8 cellular contexts compared by ENCODE assay signal in the genomic region with DNA sequence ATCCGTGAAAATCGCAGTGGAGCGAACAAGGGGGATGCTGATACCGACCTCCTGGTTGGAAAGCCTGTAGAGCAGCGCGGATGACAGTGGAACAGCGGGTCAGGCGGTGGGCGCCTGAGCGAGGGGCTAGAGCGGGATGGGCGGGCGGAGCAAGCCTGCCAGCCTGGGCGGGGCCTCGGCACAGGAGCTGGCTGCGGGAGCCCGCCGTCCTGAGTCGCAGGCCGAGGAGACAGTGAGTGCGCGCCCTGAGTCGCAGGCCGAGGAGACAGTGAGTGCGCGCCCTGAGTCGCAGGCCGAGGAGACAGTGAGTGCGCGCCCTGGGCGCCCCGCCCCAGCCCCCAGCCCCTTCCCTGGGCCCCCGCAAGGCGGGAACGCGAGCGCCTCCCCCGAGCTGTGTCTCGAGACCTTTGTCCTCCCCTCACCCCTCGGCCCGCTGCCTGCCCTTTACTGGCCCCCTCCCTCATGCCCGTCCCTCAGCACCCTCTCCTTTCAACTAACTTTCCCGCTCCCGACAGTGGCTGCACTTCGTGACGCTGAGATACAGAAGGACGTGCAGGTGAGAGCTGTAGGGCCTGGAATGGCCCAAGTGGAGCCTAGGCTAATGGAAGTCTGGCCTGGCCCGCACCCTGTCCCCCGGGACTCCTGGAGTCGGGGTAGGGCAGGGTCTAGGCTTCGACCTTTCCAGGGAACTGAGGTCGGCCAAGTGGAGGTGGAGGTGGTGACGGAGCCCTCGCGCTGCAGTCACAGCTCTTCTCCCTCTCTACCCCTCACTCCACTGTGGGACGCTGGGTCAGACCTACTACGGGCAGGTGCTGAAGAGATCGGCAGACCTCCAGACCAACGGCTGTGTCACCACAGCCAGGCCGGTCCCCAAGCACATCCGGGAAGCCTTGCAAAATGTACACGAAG. TPM values are rescaled to one million over a fixed set of nuclear protein-coding genes. Genes with fewer than 3 reads are reported as not detected.
DNase-seq lines count a peak whose midpoint lies in the region; ATAC-seq and TF ChIP-seq lines count a peak whose summit lies in the region.

A gene with protein sequence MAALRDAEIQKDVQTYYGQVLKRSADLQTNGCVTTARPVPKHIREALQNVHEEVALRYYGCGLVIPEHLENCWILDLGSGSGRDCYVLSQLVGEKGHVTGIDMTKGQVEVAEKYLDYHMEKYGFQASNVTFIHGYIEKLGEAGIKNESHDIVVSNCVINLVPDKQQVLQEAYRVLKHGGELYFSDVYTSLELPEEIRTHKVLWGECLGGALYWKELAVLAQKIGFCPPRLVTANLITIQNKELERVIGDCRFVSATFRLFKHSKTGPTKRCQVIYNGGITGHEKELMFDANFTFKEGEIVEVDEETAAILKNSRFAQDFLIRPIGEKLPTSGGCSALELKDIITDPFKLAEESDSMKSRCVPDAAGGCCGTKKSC (plus strand): TSS at position 181 of the 909 bp plus-strand sequence. CDS start 123 bp downstream, at position 304.

- H3K9me2 ChIP-seq in GM23338 (ENCODE audit: insufficient read depth): no peaks in the 10 kb centered on the region

- H3K36me3 ChIP-seq in GM23338 (ENCODE audit: insufficient read depth) (no peaks in the 10 kb centered on the region; the same call in 1 of the 2 replicates), esophagus muscularis mucosa (peaks cover 0 to 25% (median under 1%) of the 10 kb centered on the region in 4 donors)
- no peaks in the 10 kb centered on the region for H3K36me3 ChIP-seq in naive thymus-derived CD4-positive, alpha-beta T cell (ENCODE audit: control insufficient read depth in 2 of 3, insufficient read depth in 3 of 3, low read length in 3 of 3)

- WGBS in esophagus muscularis mucosa: 9% methylated on average over 32 of the region's 62 CpGs

- H3K4me3 Mint-ChIP-seq in GM23338 (peak within 1 kb of the TSS; percentile 76), T-helper 17 cell (peak within 1 kb of the TSS; percentile 56)
- H3K4me3 Mint-ChIP-seq in naive thymus-derived CD4-positive, alpha-beta T cell: peak within 1 kb of the TSS in 9 of 10 donors; percentile 59 to 82 (median 67)

- peaks cover 5% of the 10 kb centered on the region for H3K27me3 Mint-ChIP-seq in GM23338 (ENCODE audit: insufficient read depth, low read depth, poor library complexity)
- H3K27me3 Mint-ChIP-seq in T-helper 17 cell: peaks cover 19% of the 10 kb centered on the region
- H3K27me3 Mint-ChIP-seq in naive thymus-derived CD4-positive, alpha-beta T cell: peaks cover 19 to 27% (median 21%) of the 10 kb centered on the region in 5 donors

- H3K27me3 ChIP-seq in AG04450 (ENCODE audit: control insufficient read depth, insufficient read depth, low read length) (no peaks in the 10 kb centered on the region), GM23338 (ENCODE audit: insufficient read depth) (no peaks in the 10 kb centered on the region), esophagus muscularis mucosa (no peaks in the 10 kb centered on the region)
- peaks cover 0 to 3% of the 10 kb centered on the region in 2 donors for H3K27me3 ChIP-seq in naive thymus-derived CD4-positive, alpha-beta T cell (ENCODE audit: control insufficient read depth in 2 of 2, insufficient read depth in 2 of 2, low read length in 2 of 2)

- H3K4me2 ChIP-seq in GM23338: peak within 1 kb of the TSS; percentile 76

- TF ChIP-seq CTCF in AG04450 (IDR thresholded peaks at IDR 0.05; ENCODE audit: low read depth, low read length) (no peak), GM23338 (conservative IDR thresholded peaks at IDR 0.05; ENCODE audit: low read depth in 2 of 2) (no peak), esophagus muscularis mucosa (IDR thresholded peaks at IDR 0.05) (no peak)

- DNase-seq in AG04450 (ENCODE audit: low read depth, low spot score): no peak
- DNase-seq in GM23338 (ENCODE audit: low spot score): peak; percentile 91
- no peak for DNase-seq in T-helper 17 cell
- DNase-seq in esophagus muscularis mucosa (ENCODE audit: extremely low spot score): no peak
- DNase-seq in naive thymus-derived CD4-positive, alpha-beta T cell: peak in 2 of 9 donors; percentile 3 to 25
- DNase-seq in SW 1271 (lab: John Stamatoyannopoulos, UW): no peak
- DNase-seq in NK-92 treated with Interleukin-12 subunit alpha and Interleukin-12 subunit beta, amount 100 ng/mL, for 24 hours (lab: John Stamatoyannopoulos, UW): no peak

- no peaks in the 10 kb centered on the region for H3K4me1 ChIP-seq in GM23338 (ENCODE audit: insufficient read depth)
- H3K4me1 ChIP-seq in esophagus muscularis mucosa: peaks cover 7 to 20% (median 15%) of the 10 kb centered on the region in 4 donors
- peaks cover 0 to 4% of the 10 kb centered on the region in 2 donors for H3K4me1 ChIP-seq in naive thymus-derived CD4-positive, alpha-beta T cell (ENCODE audit: control insufficient read depth in 2 of 2, insufficient read depth in 2 of 2, low read length in 2 of 2)

- H3K4me3 ChIP-seq in AG04450 (ENCODE audit: low read depth, low read length): peak within 1 kb of the TSS; percentile 59
- H3K4me3 ChIP-seq in GM23338: peak within 1 kb of the TSS; percentile 63
- peak within 1 kb of the TSS; percentile 64 to 77 (median 70) for H3K4me3 ChIP-seq in esophagus muscularis mucosa
- no peak within 1 kb of the TSS for H3K4me3 ChIP-seq in naive thymus-derived CD4-positive, alpha-beta T cell (ENCODE audit: low read length)

- no peak within 1 kb of the TSS for H3K27ac Mint-ChIP-seq in GM23338
- peak within 1 kb of the TSS; percentile 67 for H3K27ac Mint-ChIP-seq in T-helper 17 cell
- peak within 1 kb of the TSS in 3 of 9 donors; percentile 9 to 63 (median 39) for H3K27ac Mint-ChIP-seq in naive thymus-derived CD4-positive, alpha-beta T cell

- H3K9me3 ChIP-seq in AG04450 (ENCODE audit: control insufficient read depth, insufficient read depth, low read length) (no peaks in the 10 kb centered on the region), T-helper 17 cell (ENCODE audit: control insufficient read depth, low read length, poor library complexity, severe bottlenecking) (no peaks in the 10 kb centered on the region), esophagus muscularis mucosa (no peaks in the 10 kb centered on the region)
- no peaks in the 10 kb centered on the region for H3K9me3 ChIP-seq in naive thymus-derived CD4-positive, alpha-beta T cell (ENCODE audit: control insufficient read depth in 2 of 3, low read length in 3 of 3)

- peak within 1 kb of the TSS; percentile 99 for H2AFZ ChIP-seq in GM23338

- H3K27ac ChIP-seq in AG04450 (ENCODE audit: low read depth, low read length) (no peak within 1 kb of the TSS), GM23338 (ENCODE audit: low read depth) (no peak within 1 kb of the TSS), esophagus muscularis mucosa (replicated peaks in 1 of 4) (peak within 1 kb of the TSS; percentile 66 to 75 (median 73))
- no peak within 1 kb of the TSS for H3K27ac ChIP-seq in naive thymus-derived CD4-positive, alpha-beta T cell (ENCODE audit: low read depth, low read length)

- H3K79me2 ChIP-seq in GM23338 (replicated peaks; ENCODE audit: insufficient read depth): no peaks in the 10 kb centered on the region

- POLR2A ChIA-PET in AG04450 (lab: Yijun Ruan, JAX): interaction anchor here (0.5 to 1.2 kb wide), 2 partner anchors 101 to 323 kb away, joined by 3 to 6 read pairs; a partner anchor contains a TSS
- POLR2A ChIA-PET in naive thymus-derived CD4-positive, alpha-beta T cell (lab: Charles Lee): no interaction called here

- CTCF ChIA-PET in AG04450 (lab: Charles Lee): interaction anchor here (2.3 kb wide), 1 partner anchor 34 kb away, joined by 6 read pairs; no protein-coding TSS in a partner anchor
- CTCF ChIA-PET in naive thymus-derived CD4-positive, alpha-beta T cell (lab: Charles Lee): no interaction called here

- no peaks in the 10 kb centered on the region for H3K9me3 Mint-ChIP-seq in GM23338
- H3K9me3 Mint-ChIP-seq in naive thymus-derived CD4-positive, alpha-beta T cell: peaks cover 0 to 2% (median 0%) of the 10 kb centered on the region in 11 donors

- H3K36me3 Mint-ChIP-seq in GM23338 (ENCODE audit: low read depth) (no peaks in the 10 kb centered on the region; the same call in 2 of the 3 replicates), T-helper 17 cell (ENCODE audit: low read depth) (peaks cover 3% of the 10 kb centered on the region)
- H3K36me3 Mint-ChIP-seq in naive thymus-derived CD4-positive, alpha-beta T cell: peaks cover 0 to 28% (median 7%) of the 10 kb centered on the region in 5 donors

- intact Hi-C loops in esophagus muscularis mucosa (cut with DNase I): no loop called here
- intact Hi-C loops in naive thymus-derived CD4-positive, alpha-beta T cell (cut with micrococcal nuclease): no loop called here

- TF ChIP-seq POLR2A in esophagus muscularis mucosa (IDR thresholded peaks at IDR 0.05; ENCODE audit: low read depth): no peak

- H4K20me1 ChIP-seq in GM23338 (replicated peaks; ENCODE audit: insufficient read depth): no peaks in the 10 kb centered on the region

- TF ChIP-seq EP300 in esophagus muscularis mucosa (IDR thresholded peaks at IDR 0.05): no peak

- peak; percentile 95 for ATAC-seq in GM23338
- ATAC-seq in T-helper 17 cell: peak; percentile 54
- ATAC-seq in naive thymus-derived CD4-positive, alpha-beta T cell: peak; percentile 60
- ATAC-seq in HG03095 (IDR thresholded peaks at IDR 0.05; ENCODE audit: unreplicated experiment): no peak

- H3K4me1 Mint-ChIP-seq in GM23338: peaks cover 10% of the 10 kb centered on the region
- peaks cover 10% of the 10 kb centered on the region for H3K4me1 Mint-ChIP-seq in T-helper 17 cell
- H3K4me1 Mint-ChIP-seq in naive thymus-derived CD4-positive, alpha-beta T cell: peaks cover 7 to 20% (median 10%) of the 10 kb centered on the region in 7 donors

- peaks cover 10% of the 10 kb centered on the region for H3F3A ChIP-seq in GM23338 (replicated peaks; ENCODE audit: low read depth)

TF ChIP-seq in GM23338, 12 proteins besides CTCF, POLR2A, EP300 and RAD21:
- TF ChIP-seq POLR2AphosphoS5 (IDR thresholded peaks at IDR 0.05; ENCODE audit: low read depth) (peak; percentile 57), CREB1 (CRISPR knock-in tag; IDR thresholded peaks at IDR 0.05; ENCODE audit: low read depth) (peak; percentile 38; the same call in 1 of the 2 replicates), EZH2phosphoT487 (IDR thresholded peaks at IDR 0.05; ENCODE audit: unreplicated experiment) (no peak)

RNA-seq across cellular contexts. Expression of the gene that starts here (rescaled TPM):
- polyA plus RNA-seq in AG04450 (2011; rRNA removed) (4.0 and 6.7 TPM in 2 replicates), GM23338 (2016; fragmentation: Nextera tagmentation; extraction: Ambion mirVana) (6.3 and 7.2 TPM in 2 replicates)
- 0.74 and 1.4 TPM in 2 replicates for polyA minus RNA-seq in AG04450 (2011; rRNA and poly(A)+ RNA removed)
- total RNA-seq in GM23338 (2014; rRNA removed; shearing (Covaris generic)): 8.8 and 10.5 TPM in 2 replicates
- total RNA-seq in T-helper 17 cell (1 to 10 TPM in 1 of 2 donors, not detected in 1; 1.0 TPM), esophagus muscularis mucosa (1 to 10 TPM; 5.1 to 9.3 (median 6.8) TPM)
- total RNA-seq in naive thymus-derived CD4-positive, alpha-beta T cell: 1 to 10 TPM in 4 of 5 experiments, under 1 TPM in 1; 0.39 to 3.7 (median 2.1) TPM
- polyA plus RNA-seq in naive thymus-derived CD4-positive, alpha-beta T cell: under 1 TPM in 1 of 2 donors, not detected in 1; 0.08 TPM

Comparison
In these comparisons a context has a peak if more than half of its experiments do, and no peak if none do; other contexts are left out.
1. H3K27ac ChIP-seq: peak in esophagus muscularis mucosa (4 of 4); none in AG04450 (single experiment), GM23338 (single experiment) and naive thymus-derived CD4-positive, alpha-beta T cell (single experiment).
2. Peak in every context shown above with its lines, with median percentiles within 50 percentile points of each other: H3K4me3 Mint-ChIP-seq.